ENCODE assay signal across 23 cellular contexts in genomic region chr17:77264617-77265230, GRCh38.
DNase-seq lines count a peak whose midpoint lies in the region; ATAC-seq and TF ChIP-seq lines count a peak whose summit lies in the region.
"Had no signal": no experiment of that assay in that cellular context is flagged by ENCODE, and none has a peak within 500 bp of the region (broad histone marks: within the 10 kb centered on the region; RNA-seq: fewer than 3 reads in every experiment).

No MANE protein-coding gene starts in this region.

- no peaks in the 10 kb centered on the region for H3K36me3 Mint-ChIP-seq in GM23338 (ENCODE audit: low read depth)
- H3K36me3 Mint-ChIP-seq in neural progenitor cell = no peaks in the 10 kb centered on the region
- H3K36me3 Mint-ChIP-seq: activated CD4-positive, alpha-beta memory T cell treated with anti-CD3 and anti-CD28 coated beads for 36 hours; activated naive CD8-positive, alpha-beta T cell; brain had no signal

- H3K4me3 ChIP-seq in GM23338 (no peak overlapping the region), neural progenitor cell (no peak overlapping the region), coronary artery (no peak overlapping the region)
- H3K4me3 ChIP-seq: sigmoid colon had no signal

- H3K79me2 ChIP-seq in GM23338 (replicated peaks; ENCODE audit: insufficient read depth) = no peaks in the 10 kb centered on the region
- no peaks in the 10 kb centered on the region for H3K79me2 ChIP-seq in neural progenitor cell (ENCODE audit: low read depth)

- no peak overlapping the region for H3K27ac Mint-ChIP-seq in GM23338
- H3K27ac Mint-ChIP-seq in neural progenitor cell = no peak overlapping the region
- H3K27ac Mint-ChIP-seq: activated CD4-positive, alpha-beta memory T cell treated with anti-CD3 and anti-CD28 coated beads for 36 hours; activated naive CD8-positive, alpha-beta T cell had no signal

- no peak overlapping the region for H3K9ac ChIP-seq in neural progenitor cell
- H3K9ac ChIP-seq: KMS-11 had no signal

- no peaks in the 10 kb centered on the region; the same call in 1 of the 2 replicates for H4K20me1 ChIP-seq in GM23338 (replicated peaks; ENCODE audit: insufficient read depth)
- no peaks in the 10 kb centered on the region for H4K20me1 ChIP-seq in neural progenitor cell (ENCODE audit: low read depth)

- peak overlapping the region; percentile 62; the same call in 1 of the 2 replicates for H3K4me2 ChIP-seq in GM23338
- peak overlapping the region; percentile 22 for H3K4me2 ChIP-seq in neural progenitor cell
- H3K4me2 ChIP-seq: KMS-11 had no signal

- DNase-seq in GM23338 (ENCODE audit: low spot score) (no peak), NCI-H1436 (lab: John Stamatoyannopoulos, UW) (peak; percentile 89), NCI-H510A treated with DMSO at 0.1 percent for 48 hours (lab: John Stamatoyannopoulos, UW) (peak; percentile 86), neural progenitor cell (ENCODE audit: low spot score) (no peak), coronary artery (ENCODE audit: low spot score) (no peak)
- DNase-seq: activated CD4-positive, alpha-beta memory T cell treated with anti-CD3 and anti-CD28 coated beads for 36 hours; activated T-cell treated with anti-CD3 and anti-CD28 coated beads, Interleukin-2, amount 50 U/mL, for 48 hours; Calu3; cortex of kidney; foreskin keratinocyte; GDM1; hypothalamus; NCI-H1694 treated with DMSO at 0.1 percent for 48 hours; Right ventricle myocardium superior; sigmoid colon had no signal

- H3K4me1 ChIP-seq in GM23338 (ENCODE audit: insufficient read depth) (peaks cover 13% of the 10 kb centered on the region), neural progenitor cell (peaks cover 8% of the 10 kb centered on the region)
- H3K4me1 ChIP-seq: foreskin keratinocyte, sigmoid colon had no signal

- H3K9me3 Mint-ChIP-seq in GM23338 (no peaks in the 10 kb centered on the region), neural progenitor cell (no peaks in the 10 kb centered on the region)
- H3K9me3 Mint-ChIP-seq: activated CD4-positive, alpha-beta memory T cell treated with anti-CD3 and anti-CD28 coated beads for 36 hours had no signal

- ATAC-seq in GM23338 = peak; percentile 34
- no peak for ATAC-seq in HG02852 (IDR thresholded peaks at IDR 0.05; ENCODE audit: unreplicated experiment)
- ATAC-seq in GM18867 (IDR thresholded peaks at IDR 0.05; ENCODE audit: unreplicated experiment) = no peak
- ATAC-seq: foreskin keratinocyte had no signal

- H3K4me1 Mint-ChIP-seq in GM23338 = peaks cover 16% of the 10 kb centered on the region
- peaks cover 11% of the 10 kb centered on the region for H3K4me1 Mint-ChIP-seq in neural progenitor cell
- H3K4me1 Mint-ChIP-seq: brain had no signal

- peaks cover 4% of the 10 kb centered on the region; the same call in 1 of the 2 replicates for H3F3A ChIP-seq in GM23338 (replicated peaks; ENCODE audit: low read depth)
- H3F3A ChIP-seq in neural progenitor cell (ENCODE audit: low read depth) = peaks cover 3% of the 10 kb centered on the region

- H2AFZ ChIP-seq in GM23338 (peak overlapping the region; percentile 91), neural progenitor cell (replicated peaks) (no peak overlapping the region)

- H3K27me3 ChIP-seq in GM23338 (ENCODE audit: insufficient read depth) (no peaks in the 10 kb centered on the region), neural progenitor cell (no peaks in the 10 kb centered on the region)
- H3K27me3 ChIP-seq: foreskin keratinocyte, sigmoid colon had no signal

- H3K9me3 ChIP-seq in neural progenitor cell (ENCODE audit: low read depth) = no peaks in the 10 kb centered on the region
- H3K9me3 ChIP-seq: neutrophil, sigmoid colon had no signal

- H3K27ac ChIP-seq in GM23338 (ENCODE audit: low read depth) (no peak overlapping the region), neural progenitor cell (no peak overlapping the region), coronary artery (no peak overlapping the region)
- H3K27ac ChIP-seq: foreskin keratinocyte, HL-60, KMS-11, neutrophil, sigmoid colon, VCaP had no signal

- TF ChIP-seq CTCF in GM23338 (conservative IDR thresholded peaks at IDR 0.05; ENCODE audit: low read depth in 2 of 2) = no peak
- TF ChIP-seq CTCF in neural progenitor cell (IDR thresholded peaks at IDR 0.05) = no peak
- TF ChIP-seq CTCF in coronary artery (IDR thresholded peaks at IDR 0.05) = no peak

- no peaks in the 10 kb centered on the region for H3K9me2 ChIP-seq in GM23338 (ENCODE audit: insufficient read depth)

- H3K27me3 Mint-ChIP-seq in GM23338 (ENCODE audit: insufficient read depth, low read depth, poor library complexity) (peaks cover 20% of the 10 kb centered on the region), neural progenitor cell (ENCODE audit: insufficient read depth, low read depth) (peaks cover 7% of the 10 kb centered on the region)
- H3K27me3 Mint-ChIP-seq: activated CD4-positive, alpha-beta memory T cell treated with anti-CD3 and anti-CD28 coated beads for 36 hours had no signal

- H3K4me3 Mint-ChIP-seq in GM23338 (no peak overlapping the region), neural progenitor cell (no peak overlapping the region)
- H3K4me3 Mint-ChIP-seq: activated CD4-positive, alpha-beta memory T cell treated with anti-CD3 and anti-CD28 coated beads for 36 hours; activated naive CD8-positive, alpha-beta T cell; brain had no signal

- H3K36me3 ChIP-seq in GM23338 (ENCODE audit: insufficient read depth) = no peaks in the 10 kb centered on the region
- no peaks in the 10 kb centered on the region for H3K36me3 ChIP-seq in neural progenitor cell
- H3K36me3 ChIP-seq: neutrophil, sigmoid colon had no signal

TF ChIP-seq in GM23338, 12 proteins besides CTCF, POLR2A, EP300 and RAD21:
- TF ChIP-seq REST (IDR thresholded peaks at IDR 0.05; ENCODE audit: unreplicated experiment) (no peak), EZH2phosphoT487 (IDR thresholded peaks at IDR 0.05; ENCODE audit: unreplicated experiment) (no peak), JUNB (IDR thresholded peaks at IDR 0.05; ENCODE audit: unreplicated experiment) (no peak), POLR2AphosphoS5 (IDR thresholded peaks at IDR 0.05; ENCODE audit: low read depth) (no peak), STAT1 (IDR thresholded peaks at IDR 0.05; ENCODE audit: unreplicated experiment) (no peak)
TF ChIP-seq in GM23338: peak in this region for 0.

Comparison
In these comparisons a context has a peak if more than half of its experiments do, and no peak if none do; other contexts are left out.
1. DNase-seq: peak in NCI-H1436 (single experiment) and NCI-H510A treated with DMSO at 0.1 percent for 48 hours (single experiment); none in GM23338 (single experiment), neural progenitor cell (single experiment) and coronary artery (single experiment).